In the genomic region with DNA sequence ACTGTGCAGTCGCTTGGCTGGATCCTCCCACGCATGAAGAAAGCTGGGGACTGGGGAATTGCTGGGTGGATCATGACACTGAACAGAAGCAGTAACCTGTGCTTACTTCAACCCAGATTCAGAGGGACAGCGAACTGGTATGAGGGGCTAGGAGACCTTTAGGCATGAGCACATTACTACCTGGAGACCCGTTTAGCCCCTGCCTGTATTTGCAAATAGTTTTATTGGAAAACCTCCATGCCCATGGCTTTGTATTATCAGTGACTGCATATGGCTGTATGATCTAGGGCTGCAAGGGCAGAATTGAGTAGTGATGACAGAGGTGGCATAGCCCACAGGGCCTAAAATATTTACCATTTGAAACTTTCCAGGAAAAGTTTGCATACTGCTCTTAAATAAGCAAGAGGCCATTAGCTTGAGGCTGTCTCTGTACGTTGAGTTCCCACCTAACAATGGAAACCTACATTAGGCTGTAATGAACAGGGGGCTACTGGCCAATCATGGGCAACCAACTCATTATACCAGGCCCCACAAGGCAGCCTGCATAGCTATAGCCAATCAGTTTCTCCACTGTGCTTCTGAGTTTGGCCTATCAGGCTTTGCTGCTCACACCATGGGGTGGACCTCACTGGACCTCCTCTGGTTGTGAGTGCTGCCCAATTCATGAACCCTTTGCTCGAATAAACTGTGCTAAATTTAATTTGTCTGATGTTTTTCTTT, we compare ENCODE assay signal across 8 cellular contexts. TPM values are rescaled to one million over a fixed set of nuclear protein-coding genes. Genes with fewer than 3 reads are reported as not detected.
DNase-seq lines count a peak whose midpoint lies in the region; ATAC-seq, FAIRE-seq and TF ChIP-seq lines count a peak whose summit lies in the region.

No MANE protein-coding gene starts in this region.

- no peak overlapping the region for H3K9ac ChIP-seq in keratinocyte (ENCODE audit: control insufficient read depth, extremely low read depth, insufficient read depth, low read length)

- no peak overlapping the region for H3K27ac Mint-ChIP-seq in activated B cell treated with CpG ODN at 0.5 μM for 24 hours

- H3K36me3 Mint-ChIP-seq in activated B cell treated with CpG ODN at 0.5 μM for 24 hours (ENCODE audit: low read depth), result no peaks in the 10 kb centered on the region

- FAIRE-seq in keratinocyte (lab: Jason Lieb, UNC), result no peak

- peaks cover 17% of the 10 kb centered on the region for H3K4me1 Mint-ChIP-seq in activated B cell treated with CpG ODN at 0.5 μM for 24 hours

- H3K27ac ChIP-seq in cardiac muscle cell, result no peak overlapping the region
- H3K27ac ChIP-seq in keratinocyte (ENCODE audit: control insufficient read depth, insufficient read depth, low read length), result no peak overlapping the region
- H3K27ac ChIP-seq in upper lobe of right lung, result peak overlapping the region; percentile 49

- dilution Hi-C loops in keratinocyte (cut with MboI; ENCODE audit: extremely low pct_ligation_motif_present, low sequenced_read_pairs), result no loop called here

- TF ChIP-seq CTCF in cardiac muscle cell (IDR thresholded peaks at IDR 0.05; ENCODE audit: low read depth, low read length) (no peak), activated B cell treated with CpG ODN at 0.5 μM for 24 hours (IDR thresholded peaks at IDR 0.05) (no peak), keratinocyte (optimal IDR thresholded peaks at IDR 0.05 in 1 of 3, IDR thresholded peaks at IDR 0.05 in 1 of 3, conservative IDR thresholded peaks at IDR 0.05 in 1 of 3; ENCODE audit: extremely low read depth in 1 of 3, insufficient read depth in 2 of 3, low read length in 3 of 3) (no peak), upper lobe of right lung (IDR thresholded peaks at IDR 0.05) (no peak)

- peak overlapping the region; percentile 85 for H3K4me2 ChIP-seq in keratinocyte (ENCODE audit: control insufficient read depth, extremely low read depth, insufficient read depth, low read depth, low read length)

- H3K36me3 ChIP-seq in cardiac muscle cell (no peaks in the 10 kb centered on the region), keratinocyte (ENCODE audit: control insufficient read depth in 2 of 2, extremely low read depth in 1 of 2, insufficient read depth in 2 of 2, low read length in 2 of 2) (no peaks in the 10 kb centered on the region), upper lobe of right lung (no peaks in the 10 kb centered on the region)

- POLR2A ChIA-PET in activated B cell treated with CpG ODN at 0.5 μM for 24 hours (lab: Charles Lee), result no interaction called here

- no peaks in the 10 kb centered on the region for H3K9me3 Mint-ChIP-seq in activated B cell treated with CpG ODN at 0.5 μM for 24 hours

- no peak overlapping the region for H2AFZ ChIP-seq in keratinocyte (ENCODE audit: control insufficient read depth, low read length)

- H3K27me3 ChIP-seq in cardiac muscle cell, result peaks cover 56% of the 10 kb centered on the region
- peaks cover 4% of the 10 kb centered on the region for H3K27me3 ChIP-seq in keratinocyte (ENCODE audit: control insufficient read depth, extremely low read depth, insufficient read depth, low read length)
- peaks cover 27% of the 10 kb centered on the region for H3K27me3 ChIP-seq in upper lobe of right lung

- no peaks in the 10 kb centered on the region for H3K9me1 ChIP-seq in keratinocyte (ENCODE audit: control insufficient read depth, extremely low read depth, insufficient read depth, low read length)

- H3K27me3 Mint-ChIP-seq in activated B cell treated with CpG ODN at 0.5 μM for 24 hours, result peaks cover 44% of the 10 kb centered on the region

- CTCF ChIA-PET in activated B cell treated with CpG ODN at 0.5 μM for 24 hours (lab: Charles Lee), result no interaction called here

- intact Hi-C loops in Right ventricle myocardium inferior (cut with DNase I) (loop anchor here (5.0 kb wide), 2 partner anchors 72 to 142 kb away; no protein-coding TSS in a partner anchor), activated B cell treated with CpG ODN at 0.5 μM for 24 hours (cut with micrococcal nuclease) (no loop called here), upper lobe of right lung (cut with DNase I) (no loop called here)

- H3K9me3 ChIP-seq in cardiac muscle cell (ENCODE audit: low read depth), result no peaks in the 10 kb centered on the region
- no peaks in the 10 kb centered on the region for H3K9me3 ChIP-seq in keratinocyte (ENCODE audit: control insufficient read depth, low read depth, low read length)
- H3K9me3 ChIP-seq in upper lobe of right lung, result no peaks in the 10 kb centered on the region

- H4K20me1 ChIP-seq in keratinocyte (ENCODE audit: control insufficient read depth, extremely low read depth, insufficient read depth, low read length), result no peaks in the 10 kb centered on the region

- DNase-seq in cardiac muscle cell (ENCODE audit: low read depth in 1 of 2, low spot score in 1 of 2) (no peak), Right ventricle myocardium inferior (ENCODE audit: missing footprints) (no peak), activated B cell treated with CpG ODN at 0.5 μM for 24 hours (no peak), keratinocyte (ENCODE audit: low read depth, low spot score) (no peak), upper lobe of right lung (no peak), anterior cingulate cortex (lab: John Stamatoyannopoulos, UW) (no peak), NCI-H446 treated with DMSO at 0.1 percent for 48 hours (lab: John Stamatoyannopoulos, UW) (no peak), NCI-H1048 (lab: John Stamatoyannopoulos, UW) (no peak)

- no peaks in the 10 kb centered on the region for H3K4me1 ChIP-seq in cardiac muscle cell (ENCODE audit: low read depth)
- H3K4me1 ChIP-seq in keratinocyte (ENCODE audit: control insufficient read depth, extremely low read depth, insufficient read depth, low read length), result peaks cover 5% of the 10 kb centered on the region
- peaks cover 7% of the 10 kb centered on the region for H3K4me1 ChIP-seq in upper lobe of right lung

- H3K4me3 Mint-ChIP-seq in activated B cell treated with CpG ODN at 0.5 μM for 24 hours, result peak overlapping the region; percentile 73

- ATAC-seq in Right ventricle myocardium inferior, result no peak
- no peak for ATAC-seq in activated B cell treated with CpG ODN at 0.5 μM for 24 hours (ENCODE audit: low read depth)
- ATAC-seq in upper lobe of right lung, result no peak

- no peaks in the 10 kb centered on the region for H3K79me2 ChIP-seq in keratinocyte (ENCODE audit: control insufficient read depth, insufficient read depth, low read length)

- H3K4me3 ChIP-seq in cardiac muscle cell (peak overlapping the region; percentile 50), keratinocyte (ENCODE audit: control insufficient read depth in 2 of 3, extremely low read depth in 1 of 3, insufficient read depth in 2 of 3, low read depth in 1 of 3, low read length in 3 of 3) (peak overlapping the region; percentile 29 to 59 (median 36)), upper lobe of right lung (peak overlapping the region; percentile 44)

RNA-seq across cellular contexts. Expression of gene ST8SIA6, which starts 0.6 kb away (rescaled TPM):
- total RNA-seq in cardiac muscle cell (not detected in 2 replicates), Right ventricle myocardium inferior (9.3 TPM), activated B cell treated with CpG ODN at 0.5 μM for 24 hours (0.13 TPM in 1 of 2 replicates, not detected in the other), upper lobe of right lung (13.9 TPM)
- polyA plus RNA-seq in cardiac muscle cell (0.79 TPM in 1 of 2 replicates, not detected in the other), keratinocyte (not detected in 3 replicates)
- not detected for polyA plus RNA-seq in keratinocyte (2011; ENCODE audit: low read depth)
- polyA plus RNA-seq in keratinocyte (2011; cell fraction: cytosol; rRNA removed), result not detected in 2 replicates
- not detected in 2 replicates for polyA plus RNA-seq in keratinocyte (2011; cell fraction: nucleus; rRNA removed)
- not detected in 2 replicates for polyA plus RNA-seq in keratinocyte (2012; ENCODE audit: low replicate concordance)
- not detected in 3 replicates for polyA minus RNA-seq in keratinocyte
- polyA minus RNA-seq in keratinocyte (2011; cell fraction: cytosol; rRNA and poly(A)+ RNA removed), result not detected
- polyA minus RNA-seq in keratinocyte (2011; cell fraction: nucleus; rRNA and poly(A)+ RNA removed), result not detected in 2 replicates
